In genomic region chr13:72295173-72295572, GRCh38 we compare ENCODE assay signal across 1 cellular context.
TF ChIP-seq lines count a peak whose summit lies in the region.

No MANE protein-coding gene starts in this region.

TF ChIP-seq in HCT116, 20 proteins besides CTCF, POLR2A, EP300 and RAD21 (continued from another document):
- TF ChIP-seq ZBTB33 (IDR thresholded peaks at IDR 0.05; ENCODE audit: extremely low read depth, insufficient replicate concordance, low read length), result no peak
- TF ChIP-seq CBX3 (IDR thresholded peaks at IDR 0.05; ENCODE audit: low read depth), result no peak
- TF ChIP-seq ZFX (IDR thresholded peaks at IDR 0.05), result no peak
- no peak for TF ChIP-seq ATF3 (IDR thresholded peaks at IDR 0.05)
- no peak for TF ChIP-seq FOSL1 (IDR thresholded peaks at IDR 0.05; ENCODE audit: low read depth)
- no peak for TF ChIP-seq TCF7L2 (IDR thresholded peaks at IDR 0.05; ENCODE audit: borderline replicate concordance, extremely low read depth, insufficient read depth, insufficient read length)
- TF ChIP-seq MAX (IDR thresholded peaks at IDR 0.05), result no peak
- TF ChIP-seq EZH2 (IDR thresholded peaks at IDR 0.05), result no peak
- no peak for TF ChIP-seq ZNF274 (IDR thresholded peaks at IDR 0.05; ENCODE audit: low read depth, low read length)
- TF ChIP-seq EGR1 (IDR thresholded peaks at IDR 0.05; ENCODE audit: low read depth), result no peak
- no peak for TF ChIP-seq SIN3A (IDR thresholded peaks at IDR 0.05; ENCODE audit: low read depth)
- TF ChIP-seq SP1 (IDR thresholded peaks at IDR 0.05; ENCODE audit: low read depth), result no peak
- no peak for TF ChIP-seq ELF1 (IDR thresholded peaks at IDR 0.05; ENCODE audit: borderline replicate concordance, low read depth)
- TF ChIP-seq CEBPB (IDR thresholded peaks at IDR 0.05; ENCODE audit: low read depth), result no peak
- TF ChIP-seq YY1 (IDR thresholded peaks at IDR 0.05; ENCODE audit: extremely low read depth, insufficient replicate concordance, low read depth, low read length), result no peak
